ENCODE assay signal across 28 cellular contexts in genomic region chr6:95601133-95601532, GRCh38. TPM values are rescaled to one million over a fixed set of nuclear protein-coding genes. Genes with fewer than 3 reads are reported as not detected.
DNase-seq lines count a peak whose midpoint lies in the region; ATAC-seq and TF ChIP-seq lines count a peak whose summit lies in the region.
"Had no signal": no experiment of that assay in that cellular context is flagged by ENCODE, and none has a peak within 500 bp of the region (broad histone marks: within the 10 kb centered on the region; RNA-seq: fewer than 3 reads in every experiment).

No MANE protein-coding gene starts in this region.

- peak overlapping the region; percentile 87; the same call in 1 of the 2 replicates for H3K4me2 ChIP-seq in MM.1S (ENCODE audit: low read depth, low read length)
- H3K4me2 ChIP-seq: BLaER1 had no signal

- peaks cover 51% of the 10 kb centered on the region for H3K36me3 Mint-ChIP-seq in endodermal cell (ENCODE audit: low read depth)

- H3K9me3 ChIP-seq in MM.1S (replicated peaks; ENCODE audit: insufficient read depth, low read length) (no peaks in the 10 kb centered on the region), endodermal cell (ENCODE audit: control insufficient read depth, low read length) (no peaks in the 10 kb centered on the region)
- H3K9me3 ChIP-seq: BLaER1, left lung, sigmoid colon, SJCRH30, thyroid gland had no signal

- 80 to 92% methylated on average over 2 to 3 of the region's 3 CpGs for WGBS in endodermal cell (ENCODE audit: insufficient coverage in 1 of 2, insufficient read length in 1 of 2), 2 experiments

- peaks cover 3% of the 10 kb centered on the region for H3K4me1 Mint-ChIP-seq in endodermal cell

- no peak overlapping the region for H3K27ac Mint-ChIP-seq in endodermal cell
- H3K27ac Mint-ChIP-seq: activated CD4-positive, alpha-beta memory T cell treated with anti-CD3 and anti-CD28 coated beads for 36 hours; activated naive CD4-positive, alpha-beta T cell treated with anti-CD3 and anti-CD28 coated beads for 36 hours; T-cell had no signal

- H3K27me3 ChIP-seq in MM.1S (replicated peaks; ENCODE audit: insufficient read depth, low read length) (no peaks in the 10 kb centered on the region), endodermal cell (ENCODE audit: control insufficient read depth, insufficient read depth, low read length, poor library complexity, severe bottlenecking) (no peaks in the 10 kb centered on the region)
- H3K27me3 ChIP-seq: BLaER1, dorsolateral prefrontal cortex, left lung, sigmoid colon, SJCRH30, thyroid gland had no signal

- no peak overlapping the region for H3K4me3 ChIP-seq in AG10803 (ENCODE audit: low read length)
- H3K4me3 ChIP-seq in MM.1S (ENCODE audit: low read length) = no peak overlapping the region
- H3K4me3 ChIP-seq in choroid plexus epithelial cell (ENCODE audit: low read depth, low read length) = no peak overlapping the region
- no peak overlapping the region for H3K4me3 ChIP-seq in endodermal cell (ENCODE audit: low read length)
- H3K4me3 ChIP-seq: BLaER1, dorsolateral prefrontal cortex, left lung, sigmoid colon, SJCRH30, thyroid gland had no signal

- H3K9me2 ChIP-seq in MM.1S (replicated peaks; ENCODE audit: insufficient read depth, low read length) = no peaks in the 10 kb centered on the region

- DNase-seq in AG10803 (ENCODE audit: low read depth) (peak; percentile 22), MM.1S (no peak), choroid plexus epithelial cell (ENCODE audit: low read depth) (peak; percentile 47), lung microvascular endothelial cell (ENCODE audit: low read depth in 2 of 2) (peak; percentile 3 to 84), retina (no peak), endodermal cell (no peak), ureter (ENCODE audit: low spot score) (no peak)
- DNase-seq: ACHN; activated CD4-positive, alpha-beta memory T cell treated with anti-CD3 and anti-CD28 coated beads for 36 hours; activated naive CD4-positive, alpha-beta T cell treated with anti-CD3 and anti-CD28 coated beads for 36 hours; cerebellar nuclear complex; DMS153; dorsolateral prefrontal cortex; left lung; NCI-H1048; NCI-H1694 treated with DMSO at 0.1 percent for 48 hours; NCI-H82; posterior cingulate gyrus; RPMI8226; sigmoid colon; SJCRH30; stimulated activated CD4-positive, alpha-beta T cell treated with anti-CD3 and anti-CD28 coated beads, Interleukin-4, amount 100 ng/mL, for 1 hour; T-cell; thyroid gland had no signal

- no peak overlapping the region for H3K4me3 Mint-ChIP-seq in endodermal cell
- H3K4me3 Mint-ChIP-seq: activated CD4-positive, alpha-beta memory T cell treated with anti-CD3 and anti-CD28 coated beads for 36 hours; activated naive CD4-positive, alpha-beta T cell treated with anti-CD3 and anti-CD28 coated beads for 36 hours; T-cell had no signal

- no peaks in the 10 kb centered on the region for H3K27me3 Mint-ChIP-seq in endodermal cell (ENCODE audit: insufficient read depth)
- H3K27me3 Mint-ChIP-seq: activated CD4-positive, alpha-beta memory T cell treated with anti-CD3 and anti-CD28 coated beads for 36 hours; T-cell had no signal

- H3K36me3 ChIP-seq in MM.1S (replicated peaks; ENCODE audit: insufficient read depth, low read length) = peaks cover 13% of the 10 kb centered on the region; the same call in 1 of the 2 replicates
- H3K36me3 ChIP-seq in endodermal cell (ENCODE audit: control insufficient read depth, insufficient read depth, low read length) = peaks cover 85% of the 10 kb centered on the region
- H3K36me3 ChIP-seq: sigmoid colon, thyroid gland had no signal

- H3K9ac ChIP-seq in MM.1S (ENCODE audit: low read length) = no peak overlapping the region
- H3K9ac ChIP-seq in endodermal cell (ENCODE audit: extremely low read depth, low read length, poor library complexity, severe bottlenecking) = no peak overlapping the region
- H3K9ac ChIP-seq: BLaER1 had no signal

- H3F3A ChIP-seq in MM.1S (ENCODE audit: insufficient read depth, low read length) = peaks cover 31% of the 10 kb centered on the region

- H4K20me1 ChIP-seq in MM.1S (ENCODE audit: insufficient read depth, low read length) = no peaks in the 10 kb centered on the region
- H4K20me1 ChIP-seq: BLaER1 had no signal

- H2AFZ ChIP-seq in MM.1S (ENCODE audit: low read length) = no peak overlapping the region

- TF ChIP-seq CTCF in AG10803 (conservative IDR thresholded peaks at IDR 0.05; ENCODE audit: low read length) (no peak), MM.1S (IDR thresholded peaks at IDR 0.05; ENCODE audit: low read length) (no peak), choroid plexus epithelial cell (conservative IDR thresholded peaks at IDR 0.05; ENCODE audit: low read depth, low read length) (no peak), endodermal cell (conservative IDR thresholded peaks at IDR 0.05) (no peak)

- H3K27ac ChIP-seq in MM.1S (ENCODE audit: low read length) = no peak overlapping the region
- no peak overlapping the region for H3K27ac ChIP-seq in endodermal cell (ENCODE audit: low read depth, low read length)
- H3K27ac ChIP-seq: BLaER1, left lung, sigmoid colon, SJCRH30, thyroid gland had no signal

- H3K79me2 ChIP-seq in MM.1S (ENCODE audit: low read length) = peaks cover 44% of the 10 kb centered on the region

- H3K4me1 ChIP-seq in MM.1S (ENCODE audit: low read length) (peaks cover 35% of the 10 kb centered on the region), endodermal cell (ENCODE audit: control insufficient read depth, insufficient read depth, low read length) (no peaks in the 10 kb centered on the region)
- H3K4me1 ChIP-seq: BLaER1, sigmoid colon, SJCRH30, thyroid gland had no signal

- no peak for ATAC-seq in HG02571 (IDR thresholded peaks at IDR 0.05; ENCODE audit: unreplicated experiment)
- ATAC-seq: activated CD4-positive, CD25-positive, alpha-beta regulatory T cell treated with anti-CD3 and anti-CD28 coated beads, Interleukin-2, amount 50 U/mL, for 24 hours; HCT116; left lung; T-cell had no signal

- no peaks in the 10 kb centered on the region for H3K9me3 Mint-ChIP-seq in endodermal cell
- H3K9me3 Mint-ChIP-seq: activated CD4-positive, alpha-beta memory T cell treated with anti-CD3 and anti-CD28 coated beads for 36 hours; activated naive CD4-positive, alpha-beta T cell treated with anti-CD3 and anti-CD28 coated beads for 36 hours; T-cell had no signal

RNA-seq across cellular contexts. Expression of gene MANEA, which starts 23.8 kb away (rescaled TPM):
- total RNA-seq in lung microvascular endothelial cell (5.7 and 6.3 TPM in 2 replicates), endodermal cell (100 to 1,000 TPM in 1 of 2 donors, 10 to 100 TPM in 1; 77.8 to 141 TPM), ureter (22.4 TPM)
- polyA plus RNA-seq in endodermal cell (2013, experiment 1 of 2) = 40.4 TPM
- polyA plus RNA-seq in endodermal cell (2013, experiment 2 of 2) = 49.8 TPM

Comparison
In these comparisons a context has a peak if more than half of its experiments do, and no peak if none do; other contexts are left out.
1. DNase-seq: peak in AG10803 (single experiment), choroid plexus epithelial cell (single experiment) and lung microvascular endothelial cell (2 of 2); none in MM.1S (single experiment), retina (single experiment), endodermal cell (single experiment) and ureter (single experiment).